16 cellular contexts compared by ENCODE assay signal in the genomic region with DNA sequence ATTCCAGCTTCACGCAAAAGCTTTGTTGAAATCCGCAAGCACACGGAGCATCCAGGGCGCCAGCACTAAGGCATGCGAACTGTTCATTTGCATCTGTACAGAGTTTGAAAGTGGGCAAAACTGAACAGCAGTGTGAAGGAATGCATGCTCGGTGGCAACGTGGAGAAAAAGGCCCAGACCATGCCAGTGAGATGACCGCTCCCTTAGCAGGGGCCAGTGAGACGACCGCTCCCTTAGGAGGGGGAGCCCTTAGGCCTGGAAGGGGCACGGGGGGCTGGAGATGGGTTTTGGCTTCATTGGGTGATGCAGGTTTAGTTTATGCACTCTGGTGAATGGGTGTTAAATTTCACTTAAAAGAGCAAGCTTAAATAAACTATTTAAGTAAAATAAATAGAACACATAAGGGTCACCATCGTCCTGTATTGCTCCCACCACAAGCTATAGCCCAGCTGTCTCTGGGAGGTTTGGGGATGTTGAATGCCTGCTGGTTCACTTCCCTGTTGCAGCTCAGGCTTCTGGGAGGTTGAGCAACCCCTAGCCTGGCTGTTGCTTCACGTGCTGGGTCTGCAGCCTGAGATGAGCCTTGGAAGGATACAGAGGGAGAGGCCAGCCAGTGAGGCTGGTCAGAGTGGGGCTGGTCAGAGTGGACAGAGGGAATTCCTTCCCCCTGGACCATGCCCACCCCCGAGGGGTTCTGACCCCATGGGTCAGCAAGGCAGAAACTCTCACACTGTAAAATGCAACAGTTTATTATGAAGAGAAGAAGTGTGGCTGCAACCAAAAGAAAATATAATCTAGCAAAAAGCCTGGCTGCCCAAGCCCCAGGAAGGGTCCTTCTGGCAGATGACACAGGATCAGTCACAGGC. TPM values are rescaled to one million over a fixed set of nuclear protein-coding genes. Genes with fewer than 3 reads are reported as not detected.
DNase-seq lines count a peak whose midpoint lies in the region; ATAC-seq, FAIRE-seq and TF ChIP-seq lines count a peak whose summit lies in the region.
"Had no signal": no experiment of that assay in that cellular context is flagged by ENCODE, and none has a peak within 500 bp of the region (broad histone marks: within the 10 kb centered on the region; RNA-seq: fewer than 3 reads in every experiment).

No MANE protein-coding gene starts in this region.

- H3K9me3 Mint-ChIP-seq in dendritic cell treated with granulocyte-macrophage colony-stimulating factor and Interleukin-4, amounts not matched to agents 40 ng/mL and 50 ng/mL, for 4 days = no peaks in the 10 kb centered on the region

- no peak overlapping the region for H3K27ac ChIP-seq in lung (ENCODE audit: low read depth in 1 of 2, low read length in 1 of 2)
- H3K27ac ChIP-seq in tibial artery = no peak overlapping the region
- no peak overlapping the region for H3K27ac ChIP-seq in SJCRH30

- peaks cover 7% of the 10 kb centered on the region in 2 donors for H3K9me3 ChIP-seq in lung (ENCODE audit: control insufficient read depth in 2 of 2, insufficient read depth in 1 of 2, low read length in 1 of 2)
- peaks cover 0 to 22% (median 13%) of the 10 kb centered on the region in 3 donors for H3K9me3 ChIP-seq in tibial artery
- 0 out of 2 replicates have a peak, but pooled peaks cover 3% of the 10 kb centered on the region for H3K9me3 ChIP-seq in SJCRH30 (replicated peaks)

- intact Hi-C loops in dendritic cell treated with granulocyte-macrophage colony-stimulating factor and Interleukin-4, amounts not matched to agents 40 ng/mL and 50 ng/mL, for 4 days (cut with micrococcal nuclease) = no loop called here
- intact Hi-C loops in tibial artery (cut with DNase I; ENCODE audit: low total_unique reads) = no loop called here

- peak; percentile 87 for DNase-seq in MV-4-11 (lab: John Stamatoyannopoulos, UW)
- peak; percentile 52 for DNase-seq in lung (ENCODE audit: low spot score)
- peak; percentile 65 to 72 for DNase-seq in tibial artery
- DNase-seq in SJCRH30 = no peak
- DNase-seq in GM19239 (ENCODE audit: insufficient read length, low spot score) = no peak
- no peak for DNase-seq in T1000 (lab: John Stamatoyannopoulos, UW)
- DNase-seq: activated CD8-positive, alpha-beta T cell treated with anti-CD3 and anti-CD28 coated beads for 36 hours; NCI-H524; RPMI8226; stimulated activated CD4-positive, alpha-beta T cell treated with anti-CD3 and anti-CD28 coated beads, Interleukin-4, amount 100 ng/mL, for 4 hours; stimulated activated naive B cell treated with anti-CD40 and anti-IgM and Interleukin-4, amounts not matched to agents 10 μg/mL and 1 μg/mL and 100 μg/mL, for 72 hours had no signal

- FAIRE-seq in GM19239 (lab: Jason Lieb, UNC) = no peak

- H3K27me3 Mint-ChIP-seq in dendritic cell treated with granulocyte-macrophage colony-stimulating factor and Interleukin-4, amounts not matched to agents 40 ng/mL and 50 ng/mL, for 4 days = peaks cover 11% of the 10 kb centered on the region

- H3K27ac Mint-ChIP-seq in dendritic cell treated with granulocyte-macrophage colony-stimulating factor and Interleukin-4, amounts not matched to agents 40 ng/mL and 50 ng/mL, for 4 days = peak overlapping the region; percentile 83
- H3K27ac Mint-ChIP-seq: activated CD8-positive, alpha-beta T cell treated with anti-CD3 and anti-CD28 coated beads for 36 hours; activated T-helper 2 cell treated with anti-CD3 and anti-CD28 coated beads, Interferon-gamma antibody, Interleukin-2, Interleukin-4, amounts not matched to agents 10 μg/mL and 5 μg/mL and 100 μg/mL, durations not matched to agents 14 hours and 24 hours and 36 hours; CD4-positive, alpha-beta T cell; stimulated activated naive B cell treated with anti-CD40 and anti-IgM and Interleukin-4, amounts not matched to agents 10 μg/mL and 1 μg/mL and 100 μg/mL, for 72 hours had no signal

- H3K4me3 Mint-ChIP-seq in dendritic cell treated with granulocyte-macrophage colony-stimulating factor and Interleukin-4, amounts not matched to agents 40 ng/mL and 50 ng/mL, for 4 days = no peak overlapping the region
- H3K4me3 Mint-ChIP-seq: activated CD8-positive, alpha-beta T cell treated with anti-CD3 and anti-CD28 coated beads for 36 hours; CD4-positive, alpha-beta T cell; stimulated activated naive B cell treated with anti-CD40 and anti-IgM and Interleukin-4, amounts not matched to agents 10 μg/mL and 1 μg/mL and 100 μg/mL, for 72 hours had no signal

- H3K27me3 ChIP-seq in lung (ENCODE audit: control insufficient read depth, insufficient read depth) = no peaks in the 10 kb centered on the region
- H3K27me3 ChIP-seq in tibial artery = peaks cover 0 to 13% of the 10 kb centered on the region in 2 donors
- H3K27me3 ChIP-seq in SJCRH30 = peaks cover 4% of the 10 kb centered on the region; the same call in 1 of the 2 replicates

- peaks cover 89% of the 10 kb centered on the region for H3K4me1 Mint-ChIP-seq in dendritic cell treated with granulocyte-macrophage colony-stimulating factor and Interleukin-4, amounts not matched to agents 40 ng/mL and 50 ng/mL, for 4 days (ENCODE audit: low read depth)

- H3K4me3 ChIP-seq in lung = no peak overlapping the region
- no peak overlapping the region for H3K4me3 ChIP-seq in tibial artery
- no peak overlapping the region for H3K4me3 ChIP-seq in SJCRH30

- no peaks in the 10 kb centered on the region for H3K36me3 Mint-ChIP-seq in dendritic cell treated with granulocyte-macrophage colony-stimulating factor and Interleukin-4, amounts not matched to agents 40 ng/mL and 50 ng/mL, for 4 days (ENCODE audit: low read depth)

- WGBS in lung, 2 donors = 67 to 70% methylated on average over 14 of the region's 14 CpGs

- ATAC-seq in lung (ENCODE audit: insufficient read depth, low FRiP score) (peak; percentile 66), GM21381 (IDR thresholded peaks at IDR 0.05; ENCODE audit: unreplicated experiment) (no peak)
- ATAC-seq: activated CD8-positive, alpha-beta T cell treated with anti-CD3 and anti-CD28 coated beads for 36 hours; stimulated activated naive B cell treated with anti-CD40 and anti-IgM and Interleukin-4, amounts not matched to agents 10 μg/mL and 1 μg/mL and 100 μg/mL, for 72 hours had no signal

- H3K36me3 ChIP-seq in lung (ENCODE audit: control insufficient read depth in 2 of 2, insufficient read depth in 2 of 2, low read length in 2 of 2) (no peaks in the 10 kb centered on the region), tibial artery (no peaks in the 10 kb centered on the region), SJCRH30 (no peaks in the 10 kb centered on the region)

- peaks cover 0 to 4% of the 10 kb centered on the region in 2 donors for H3K4me1 ChIP-seq in lung (ENCODE audit: control insufficient read depth in 2 of 2, insufficient read depth in 2 of 2, low read length in 2 of 2)
- no peaks in the 10 kb centered on the region for H3K4me1 ChIP-seq in tibial artery
- H3K4me1 ChIP-seq in SJCRH30 = no peaks in the 10 kb centered on the region

- no peak for TF ChIP-seq CTCF in lung (IDR thresholded peaks at IDR 0.05; ENCODE audit: control extremely low read depth, extremely low read depth)
- no peak for TF ChIP-seq CTCF in tibial artery (IDR thresholded peaks at IDR 0.05)

RNA-seq across cellular contexts. Expression of a gene that starts 4.6 kb away (rescaled TPM):
- 10 to 100 TPM; 31.5 to 65.0 TPM for total RNA-seq in lung
- 100 to 1,000 TPM in 1 of 2 donors, 10 to 100 TPM in 1; 18.7 to 149 TPM for polyA plus RNA-seq in lung
- total RNA-seq in SJCRH30 (2014; rRNA removed; shearing (Covaris generic)) = not detected in 2 replicates
- total RNA-seq: activated CD8-positive, alpha-beta T cell treated with anti-CD3 and anti-CD28 coated beads for 36 hours; activated T-helper 2 cell treated with anti-CD3 and anti-CD28 coated beads, Interferon-gamma antibody, Interleukin-2, Interleukin-4, amounts not matched to agents 10 μg/mL and 5 μg/mL and 100 μg/mL, durations not matched to agents 14 hours and 24 hours and 36 hours; renal cortical epithelial cell had no signal

RNA-seq across cellular contexts. Expression of a gene that starts 41.7 kb away (rescaled TPM):
- not detected for total RNA-seq in lung
- polyA plus RNA-seq in lung = under 1 TPM; 0.20 to 0.22 TPM
- total RNA-seq in SJCRH30 (2014; rRNA removed; shearing (Covaris generic)) = not detected in 2 replicates
- total RNA-seq: activated CD8-positive, alpha-beta T cell treated with anti-CD3 and anti-CD28 coated beads for 36 hours; activated T-helper 2 cell treated with anti-CD3 and anti-CD28 coated beads, Interferon-gamma antibody, Interleukin-2, Interleukin-4, amounts not matched to agents 10 μg/mL and 5 μg/mL and 100 μg/mL, durations not matched to agents 14 hours and 24 hours and 36 hours; CD4-positive, alpha-beta T cell; renal cortical epithelial cell had no signal

Comparison
In these comparisons a context has a peak if more than half of its experiments do, and no peak if none do; other contexts are left out.
1. DNase-seq: peak in MV-4-11 (single experiment), lung (single experiment) and tibial artery (2 of 2); none in SJCRH30 (0 of 2), GM19239 (single experiment) and T1000 (single experiment).
2. RNA of a gene that starts 4.6 kb away (total RNA-seq): 31.5 to 65.0 TPM in lung; not detected in SJCRH30; every median in the first group is over 10 times any median in the second.